In genomic region chr1:43238104-43238503, GRCh38 we compare ENCODE assay signal across 9 cellular contexts. TPM values are rescaled to one million over a fixed set of nuclear protein-coding genes. Genes with fewer than 3 reads are reported as not detected.
DNase-seq lines count a peak whose midpoint lies in the region; ATAC-seq and TF ChIP-seq lines count a peak whose summit lies in the region.
"Had no signal": no experiment of that assay in that cellular context is flagged by ENCODE, and none has a peak within 500 bp of the region (broad histone marks: within the 10 kb centered on the region; RNA-seq: fewer than 3 reads in every experiment).

No MANE protein-coding gene starts in this region.

- H3K4me3 ChIP-seq in neural progenitor cell, result no peak overlapping the region

- no peak overlapping the region for H3K4me2 ChIP-seq in neural progenitor cell

- H3K9ac ChIP-seq in neural progenitor cell, result no peak overlapping the region

- H3K36me3 ChIP-seq in neural progenitor cell, result no peaks in the 10 kb centered on the region

- H3K79me2 ChIP-seq in neural progenitor cell (ENCODE audit: low read depth), result no peaks in the 10 kb centered on the region

- no peak overlapping the region for H2AFZ ChIP-seq in neural progenitor cell (replicated peaks)

- H3K27me3 Mint-ChIP-seq in WTC11 (ENCODE audit: low read depth) (peaks cover 7% of the 10 kb centered on the region), neural progenitor cell (ENCODE audit: insufficient read depth, low read depth) (peaks cover 6% of the 10 kb centered on the region)

- no peaks in the 10 kb centered on the region for H3K9me3 ChIP-seq in neural progenitor cell (ENCODE audit: low read depth)

- H3K4me3 Mint-ChIP-seq in WTC11 (no peak overlapping the region), neural progenitor cell (no peak overlapping the region)

- H3K9me3 Mint-ChIP-seq in WTC11 (peaks cover 14% of the 10 kb centered on the region), neural progenitor cell (peaks cover 3% of the 10 kb centered on the region)

- H3K4me1 Mint-ChIP-seq in WTC11, result no peaks in the 10 kb centered on the region
- no peaks in the 10 kb centered on the region for H3K4me1 Mint-ChIP-seq in neural progenitor cell

- ATAC-seq in WTC11, result peak; percentile 96
- ATAC-seq in HG03457 (IDR thresholded peaks at IDR 0.05; ENCODE audit: unreplicated experiment), result no peak

- in situ Hi-C loops in G401 (cut with HindIII; ENCODE audit: low sequenced_read_pairs), result no loop called here

- POLR2A ChIA-PET in WTC11 (lab: Charles Lee), result no interaction called here

- no peaks in the 10 kb centered on the region for H3K27me3 ChIP-seq in neural progenitor cell

- no peaks in the 10 kb centered on the region for H4K20me1 ChIP-seq in neural progenitor cell (ENCODE audit: low read depth)

- H3F3A ChIP-seq in neural progenitor cell (ENCODE audit: low read depth), result no peaks in the 10 kb centered on the region

- DNase-seq in G401 (ENCODE audit: low spot score) (peak; percentile 84), NCI-H1694 (lab: John Stamatoyannopoulos, UW) (peak; percentile 76), WTC11 (ENCODE audit: low spot score) (peak; percentile 79), fibroblast of the conjunctiva (ENCODE audit: low read depth) (peak; percentile 54), neural progenitor cell (ENCODE audit: low spot score) (peak; percentile 88), T1000 (lab: John Stamatoyannopoulos, UW) (no peak)

- TF ChIP-seq CTCF in 22Rv1 (IDR thresholded peaks at IDR 0.05), result peak; percentile 70
- TF ChIP-seq CTCF in WTC11 (IDR thresholded peaks at IDR 0.05), result peak; percentile 50
- peak; percentile 88 for TF ChIP-seq CTCF in neural progenitor cell (IDR thresholded peaks at IDR 0.05)

- CTCF ChIA-PET in WTC11 (lab: Charles Lee), result interaction anchor here (0.7 to 7.6 kb wide), 4 partner anchors 11 to 176 kb away, joined by 3 to 40 read pairs (median 8); partner anchors contain the start of genes C1orf210 and CDC20

- H3K4me1 ChIP-seq in neural progenitor cell, result no peaks in the 10 kb centered on the region

- H3K36me3 Mint-ChIP-seq in WTC11 (no peaks in the 10 kb centered on the region; the same call in 1 of the 2 replicates), neural progenitor cell (no peaks in the 10 kb centered on the region)

- H3K27ac ChIP-seq in 22Rv1 (no peak overlapping the region), neural progenitor cell (no peak overlapping the region)

- no peak overlapping the region for H3K27ac Mint-ChIP-seq in WTC11
- no peak overlapping the region for H3K27ac Mint-ChIP-seq in neural progenitor cell

TF ChIP-seq in WTC11, 78 proteins besides CTCF, POLR2A, EP300 and RAD21:
- TF ChIP-seq RORB (CRISPR knock-in tag; IDR thresholded peaks at IDR 0.05) (no peak), GABPB1 (CRISPR knock-in tag; IDR thresholded peaks at IDR 0.05) (0 out of 2 replicates have a peak, but pooled peaks have one; percentile 27)

RNA-seq across cellular contexts. Expression of gene TMEM125, which starts 31.7 kb away (rescaled TPM):
- not detected in 2 replicates for total RNA-seq in G401 (2014; rRNA removed; shearing (Covaris generic))
- 21.5 to 27.8 TPM (median 25.1 TPM) in 3 replicates for total RNA-seq in WTC11 (2021)
- 0.73 and 2.2 TPM in 2 replicates for total RNA-seq in neural progenitor cell (ENCODE audit: low replicate concordance)

RNA-seq across cellular contexts. Expression of gene C1orf210, which starts 47.3 kb away (rescaled TPM):
- not detected in 2 replicates for total RNA-seq in G401 (2014; rRNA removed; shearing (Covaris generic))
- total RNA-seq in WTC11 (2021) (11.7 to 14.0 TPM (median 12.8 TPM) in 3 replicates), neural progenitor cell (ENCODE audit: low replicate concordance) (not detected in 2 replicates)
- total RNA-seq: mononuclear cell had no signal

Comparison
In these comparisons a context has a peak if more than half of its experiments do, and no peak if none do; other contexts are left out.
1. RNA of gene C1orf210, which starts 47.3 kb away (total RNA-seq): 11.7 to 14.0 TPM in WTC11; not detected in G401 and not detected in neural progenitor cell; every median in the first group is over 10 times any median in the second.
2. Peak in every context shown above with its lines, with median percentiles within 50 percentile points of each other: CTCF ChIP-seq.